ENCODE assay signal across 22 cellular contexts in genomic region chr5:136043551-136043950, GRCh38. TPM values are rescaled to one million over a fixed set of nuclear protein-coding genes. Genes with fewer than 3 reads are reported as not detected.
A peak's percentile ranks its signal among the peaks of the same experiment; 100 is the strongest.
DNase-seq lines count a peak whose midpoint lies in the region; ATAC-seq and TF ChIP-seq lines count a peak whose summit lies in the region.
"Had no signal": no experiment of that assay in that cellular context is flagged by ENCODE, and none has a peak within 500 bp of the region (broad histone marks: within the 10 kb centered on the region; RNA-seq: fewer than 3 reads in every experiment).

No MANE protein-coding gene starts in this region.

- DNase-seq in CD4-positive, CD25-positive, alpha-beta regulatory T cell, result no peak
- DNase-seq in RWPE2 (ENCODE audit: low spot score) (no peak), Right ventricle myocardium superior (no peak), osteoblast (ENCODE audit: insufficient read length, low spot score, missing footprints) (no peak), T1000 (lab: John Stamatoyannopoulos, UW) (no peak), chondrocyte (ENCODE audit: low spot score) (no peak), RPMI8226 (no peak)
- DNase-seq: activated CD4-positive, alpha-beta memory T cell treated with anti-CD3 and anti-CD28 coated beads, Interleukin-2, amount 10 ng/mL, durations not matched to agents 7 days and 5 days; body of pancreas; effector memory CD8-positive, alpha-beta T cell; EL; NCI-H1105 treated with DMSO at 0.1 percent for 48 hours; NCI-H2029; NCI-H748 treated with DMSO at 0.1 percent for 48 hours; stimulated activated CD4-positive, alpha-beta T cell treated with anti-CD3 and anti-CD28 coated beads, Interleukin-2, amount 100 ng/mL, for 48 hours; stimulated activated naive CD4-positive, alpha-beta T cell; SW 1271 had no signal

- no peaks in the 10 kb centered on the region for H3K36me3 Mint-ChIP-seq in CD4-positive, CD25-positive, alpha-beta regulatory T cell
- peaks cover 21% of the 10 kb centered on the region for H3K36me3 Mint-ChIP-seq in chondrocyte (ENCODE audit: low read depth)
- H3K36me3 Mint-ChIP-seq: IgD-negative memory B cell had no signal

- TF ChIP-seq CTCF in RWPE2 (IDR thresholded peaks at IDR 0.05; ENCODE audit: poor library complexity, severe bottlenecking), result no peak
- TF ChIP-seq CTCF in osteoblast (IDR thresholded peaks at IDR 0.05; ENCODE audit: extremely low read depth, low read depth, low read length), result no peak
- TF ChIP-seq CTCF in chondrocyte (IDR thresholded peaks at IDR 0.05), result no peak

- no peak overlapping the region for H3K4me2 ChIP-seq in osteoblast (ENCODE audit: insufficient read depth, low read length)

- H3K4me1 Mint-ChIP-seq in CD4-positive, CD25-positive, alpha-beta regulatory T cell, result peaks cover 0 to 16% (median 6%) of the 10 kb centered on the region in 4 donors
- H3K4me1 Mint-ChIP-seq in chondrocyte (ENCODE audit: low read depth), result peaks cover 41% of the 10 kb centered on the region

- H3K4me1 ChIP-seq in CD4-positive, CD25-positive, alpha-beta regulatory T cell (ENCODE audit: control insufficient read depth, insufficient read depth, low read length, poor library complexity, severe bottlenecking), result no peaks in the 10 kb centered on the region
- peaks cover 5% of the 10 kb centered on the region for H3K4me1 ChIP-seq in RWPE2 (ENCODE audit: insufficient read depth, poor library complexity, severe bottlenecking)
- peaks cover 43% of the 10 kb centered on the region for H3K4me1 ChIP-seq in osteoblast (ENCODE audit: insufficient read depth, low read length)
- H3K4me1 ChIP-seq: body of pancreas had no signal

- intact Hi-C loops in Right ventricle myocardium superior (cut with DNase I), result no loop called here

- no peaks in the 10 kb centered on the region for H3K27me3 ChIP-seq in CD4-positive, CD25-positive, alpha-beta regulatory T cell (ENCODE audit: control insufficient read depth, insufficient read depth, low read length)
- H3K27me3 ChIP-seq in RWPE2 (ENCODE audit: insufficient read depth, poor library complexity, severe bottlenecking) (no peaks in the 10 kb centered on the region), osteoblast (ENCODE audit: insufficient read depth, low read length) (no peaks in the 10 kb centered on the region)
- H3K27me3 ChIP-seq: body of pancreas, gastroesophageal sphincter, spleen had no signal

- no peak overlapping the region for H3K4me3 Mint-ChIP-seq in CD4-positive, CD25-positive, alpha-beta regulatory T cell
- no peak overlapping the region for H3K4me3 Mint-ChIP-seq in chondrocyte (ENCODE audit: unreplicated experiment)
- H3K4me3 Mint-ChIP-seq: activated CD4-positive, alpha-beta memory T cell treated with anti-CD3 and anti-CD28 coated beads, Interleukin-2, amount 10 ng/mL, durations not matched to agents 7 days and 5 days; effector memory CD8-positive, alpha-beta T cell; IgD-negative memory B cell had no signal

- H2AFZ ChIP-seq in osteoblast (ENCODE audit: low read length), result no peak overlapping the region

- H3K9me3 ChIP-seq in CD4-positive, CD25-positive, alpha-beta regulatory T cell (ENCODE audit: control insufficient read depth in 2 of 2, low read length in 2 of 2), result no peaks in the 10 kb centered on the region
- H3K9me3 ChIP-seq in RWPE2 (ENCODE audit: severe bottlenecking) (no peaks in the 10 kb centered on the region), osteoblast (ENCODE audit: low read depth, low read length) (no peaks in the 10 kb centered on the region)
- H3K9me3 ChIP-seq: body of pancreas, thoracic aorta had no signal

- no peak for ATAC-seq in CD4-positive, CD25-positive, alpha-beta regulatory T cell (ENCODE audit: low read depth in 2 of 2)
- ATAC-seq in RWPE2 (ENCODE audit: low read depth), result no peak
- ATAC-seq in Right ventricle myocardium superior (ENCODE audit: poor library complexity), result peak; percentile 72
- ATAC-seq in GM19455 (IDR thresholded peaks at IDR 0.05; ENCODE audit: unreplicated experiment), result no peak
- ATAC-seq: body of pancreas; effector memory CD8-positive, alpha-beta T cell; gastroesophageal sphincter had no signal

- no peak overlapping the region for H3K4me3 ChIP-seq in CD4-positive, CD25-positive, alpha-beta regulatory T cell (ENCODE audit: low read depth, low read length)
- no peak overlapping the region for H3K4me3 ChIP-seq in RWPE2 (ENCODE audit: severe bottlenecking)
- H3K4me3 ChIP-seq in osteoblast (ENCODE audit: insufficient read depth, low read length), result no peak overlapping the region
- H3K4me3 ChIP-seq: body of pancreas, gastroesophageal sphincter, spleen, thoracic aorta had no signal

- H3K27ac Mint-ChIP-seq in CD4-positive, CD25-positive, alpha-beta regulatory T cell, result peak overlapping the region in 2 of 3 donors; percentile 16 to 36
- no peak overlapping the region for H3K27ac Mint-ChIP-seq in chondrocyte (ENCODE audit: unreplicated experiment)
- H3K27ac Mint-ChIP-seq: activated CD4-positive, alpha-beta memory T cell treated with anti-CD3 and anti-CD28 coated beads, Interleukin-2, amount 10 ng/mL, durations not matched to agents 7 days and 5 days; IgD-negative memory B cell had no signal

- no peaks in the 10 kb centered on the region for H3K36me3 ChIP-seq in CD4-positive, CD25-positive, alpha-beta regulatory T cell (ENCODE audit: control insufficient read depth, insufficient read depth, low read length)
- H3K36me3 ChIP-seq in RWPE2 (ENCODE audit: low read depth) (peaks cover 100% of the 10 kb centered on the region), osteoblast (ENCODE audit: insufficient read depth, low read length) (peaks cover 92% of the 10 kb centered on the region)

- H3K27ac ChIP-seq in CD4-positive, CD25-positive, alpha-beta regulatory T cell (ENCODE audit: insufficient read depth, low read length, poor library complexity, severe bottlenecking), result no peak overlapping the region
- peak overlapping the region; percentile 95 for H3K27ac ChIP-seq in RWPE2 (ENCODE audit: poor library complexity, severe bottlenecking)
- peak overlapping the region; percentile 87 for H3K27ac ChIP-seq in osteoblast (ENCODE audit: low read depth, low read length)
- H3K27ac ChIP-seq: body of pancreas, gastroesophageal sphincter, spleen, thoracic aorta had no signal

- peaks cover 0 to 2% (median 0%) of the 10 kb centered on the region in 7 donors for H3K9me3 Mint-ChIP-seq in CD4-positive, CD25-positive, alpha-beta regulatory T cell
- no peaks in the 10 kb centered on the region for H3K9me3 Mint-ChIP-seq in chondrocyte (ENCODE audit: low read depth)
- H3K9me3 Mint-ChIP-seq: activated CD4-positive, alpha-beta memory T cell treated with anti-CD3 and anti-CD28 coated beads, Interleukin-2, amount 10 ng/mL, durations not matched to agents 7 days and 5 days; effector memory CD8-positive, alpha-beta T cell; IgD-negative memory B cell had no signal

- H3K27me3 Mint-ChIP-seq in CD4-positive, CD25-positive, alpha-beta regulatory T cell, result no peaks in the 10 kb centered on the region
- H3K27me3 Mint-ChIP-seq in chondrocyte (ENCODE audit: low read depth), result no peaks in the 10 kb centered on the region
- H3K27me3 Mint-ChIP-seq: activated CD4-positive, alpha-beta memory T cell treated with anti-CD3 and anti-CD28 coated beads, Interleukin-2, amount 10 ng/mL, durations not matched to agents 7 days and 5 days; effector memory CD8-positive, alpha-beta T cell; IgD-negative memory B cell had no signal

- H3K79me2 ChIP-seq in osteoblast (ENCODE audit: insufficient read depth, low read length), result peaks cover 14% of the 10 kb centered on the region

- H4K20me1 ChIP-seq in osteoblast (ENCODE audit: insufficient read depth, low read length), result peaks cover 6% of the 10 kb centered on the region

RNA-seq across cellular contexts. Expression of gene TGFBI, which starts 14.8 kb away (rescaled TPM):
- 3.7 TPM for total RNA-seq in CD4-positive, CD25-positive, alpha-beta regulatory T cell
- 1 to 10 TPM; 1.5 to 2.5 (median 2.1) TPM for polyA plus RNA-seq in CD4-positive, CD25-positive, alpha-beta regulatory T cell
- total RNA-seq in Right ventricle myocardium superior, result 49.9 TPM
- total RNA-seq in osteoblast, result 1,700 and 2,120 TPM in 2 replicates
- total RNA-seq in chondrocyte, result 491 to 631 TPM (median 620 TPM) in 3 replicates
- total RNA-seq: activated CD4-positive, alpha-beta memory T cell treated with anti-CD3 and anti-CD28 coated beads, Interleukin-2, amount 10 ng/mL, durations not matched to agents 7 days and 5 days had no signal
